Comparison of ENCODE assay signal across 1 cellular context in the genomic region with DNA sequence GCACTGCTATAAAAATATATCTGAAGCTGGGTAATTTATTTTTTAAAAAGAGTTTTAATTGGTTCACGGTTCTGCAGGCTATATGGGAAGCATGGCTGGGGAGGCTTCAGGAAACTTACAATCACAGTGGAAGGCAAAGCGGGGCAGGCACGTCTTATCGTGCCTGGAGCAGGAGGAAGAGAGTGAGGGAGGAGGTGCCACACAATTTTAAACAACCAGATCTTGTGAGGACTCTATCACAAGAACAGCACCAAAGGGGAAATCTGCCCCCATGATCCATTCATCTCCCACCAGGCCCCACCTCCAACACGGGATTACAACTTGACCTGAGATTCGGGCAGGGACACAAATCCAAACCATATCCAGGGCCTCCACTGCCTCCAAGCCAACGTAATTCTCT.
A peak's percentile ranks its signal among the peaks of the same experiment; 100 is the strongest.
TF ChIP-seq lines count a peak whose summit lies in the region.

No MANE protein-coding gene starts in this region.

TF ChIP-seq in K562, 482 proteins besides CTCF, POLR2A, EP300 and RAD21 (continued from another document and continues in another):
- TF ChIP-seq, protein P1, sequence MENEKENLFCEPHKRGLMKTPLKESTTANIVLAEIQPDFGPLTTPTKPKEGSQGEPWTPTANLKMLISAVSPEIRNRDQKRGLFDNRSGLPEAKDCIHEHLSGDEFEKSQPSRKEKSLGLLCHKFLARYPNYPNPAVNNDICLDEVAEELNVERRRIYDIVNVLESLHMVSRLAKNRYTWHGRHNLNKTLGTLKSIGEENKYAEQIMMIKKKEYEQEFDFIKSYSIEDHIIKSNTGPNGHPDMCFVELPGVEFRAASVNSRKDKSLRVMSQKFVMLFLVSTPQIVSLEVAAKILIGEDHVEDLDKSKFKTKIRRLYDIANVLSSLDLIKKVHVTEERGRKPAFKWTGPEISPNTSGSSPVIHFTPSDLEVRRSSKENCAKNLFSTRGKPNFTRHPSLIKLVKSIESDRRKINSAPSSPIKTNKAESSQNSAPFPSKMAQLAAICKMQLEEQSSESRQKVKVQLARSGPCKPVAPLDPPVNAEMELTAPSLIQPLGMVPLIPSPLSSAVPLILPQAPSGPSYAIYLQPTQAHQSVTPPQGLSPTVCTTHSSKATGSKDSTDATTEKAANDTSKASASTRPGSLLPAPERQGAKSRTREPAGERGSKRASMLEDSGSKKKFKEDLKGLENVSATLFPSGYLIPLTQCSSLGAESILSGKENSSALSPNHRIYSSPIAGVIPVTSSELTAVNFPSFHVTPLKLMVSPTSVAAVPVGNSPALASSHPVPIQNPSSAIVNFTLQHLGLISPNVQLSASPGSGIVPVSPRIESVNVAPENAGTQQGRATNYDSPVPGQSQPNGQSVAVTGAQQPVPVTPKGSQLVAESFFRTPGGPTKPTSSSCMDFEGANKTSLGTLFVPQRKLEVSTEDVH (IDR thresholded peaks at IDR 0.05; ENCODE audit: low read depth, partially characterized antibody) = no peak
- TF ChIP-seq, protein P2, sequence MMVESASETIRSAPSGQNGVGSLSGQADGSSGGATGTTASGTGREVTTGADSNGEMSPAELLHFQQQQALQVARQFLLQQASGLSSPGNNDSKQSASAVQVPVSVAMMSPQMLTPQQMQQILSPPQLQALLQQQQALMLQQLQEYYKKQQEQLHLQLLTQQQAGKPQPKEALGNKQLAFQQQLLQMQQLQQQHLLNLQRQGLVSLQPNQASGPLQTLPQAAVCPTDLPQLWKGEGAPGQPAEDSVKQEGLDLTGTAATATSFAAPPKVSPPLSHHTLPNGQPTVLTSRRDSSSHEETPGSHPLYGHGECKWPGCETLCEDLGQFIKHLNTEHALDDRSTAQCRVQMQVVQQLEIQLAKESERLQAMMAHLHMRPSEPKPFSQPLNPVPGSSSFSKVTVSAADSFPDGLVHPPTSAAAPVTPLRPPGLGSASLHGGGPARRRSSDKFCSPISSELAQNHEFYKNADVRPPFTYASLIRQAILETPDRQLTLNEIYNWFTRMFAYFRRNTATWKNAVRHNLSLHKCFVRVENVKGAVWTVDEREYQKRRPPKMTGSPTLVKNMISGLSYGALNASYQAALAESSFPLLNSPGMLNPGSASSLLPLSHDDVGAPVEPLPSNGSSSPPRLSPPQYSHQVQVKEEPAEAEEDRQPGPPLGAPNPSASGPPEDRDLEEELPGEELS (CRISPR knock-in tag; IDR thresholded peaks at IDR 0.05; ENCODE audit: borderline replicate concordance) = no peak
- TF ChIP-seq KLF1 (tag; IDR thresholded peaks at IDR 0.05) (no peak), CBFA2T3 (IDR thresholded peaks at IDR 0.05) (peak; percentile 80), GATA2 (CRISPR knock-in tag; IDR thresholded peaks at IDR 0.05) (no peak), TCF3 (CRISPR knock-in tag; IDR thresholded peaks at IDR 0.05) (peak; percentile 64), JUND (IDR thresholded peaks at IDR 0.05; ENCODE audit: borderline replicate concordance, low read depth, low read length) (no peak; the same call in 1 of the 2 replicates), JUND (tag; IDR thresholded peaks at IDR 0.05; ENCODE audit: borderline replicate concordance, low read depth, low read length) (no peak; the same call in 2 of the 3 replicates), JUNB (CRISPR knock-in tag; conservative IDR thresholded peaks at IDR 0.05) (no peak), RAD51 (IDR thresholded peaks at IDR 0.05; ENCODE audit: borderline replicate concordance, low read depth) (no peak), TEAD2 (tag; IDR thresholded peaks at IDR 0.05) (no peak), GABPA (tag; conservative IDR thresholded peaks at IDR 0.05; ENCODE audit: low read depth) (no peak), MED1 (CRISPR knock-in tag; IDR thresholded peaks at IDR 0.05; ENCODE audit: borderline replicate concordance) (no peak), RCOR1 (IDR thresholded peaks at IDR 0.05; ENCODE audit: borderline replicate concordance in 1 of 2, low read depth in 2 of 2, low read length in 2 of 2) (peak in 1 of 2 experiments; percentile 83; a peak in 2 of 4 replicates), BCOR (IDR thresholded peaks at IDR 0.05) (no peak), ZNF124 (CRISPR knock-in tag; IDR thresholded peaks at IDR 0.05) (no peak), KLF6 (CRISPR knock-in tag; IDR thresholded peaks at IDR 0.05; ENCODE audit: borderline replicate concordance) (no peak), ATF1 (CRISPR knock-in tag; IDR thresholded peaks at IDR 0.05) (no peak), ATF1 (tag; IDR thresholded peaks at IDR 0.05) (no peak), HNRNPK (IDR thresholded peaks at IDR 0.05; ENCODE audit: low read depth, low read length, poor library complexity, severe bottlenecking) (no peak), NR2C1 (IDR thresholded peaks at IDR 0.05) (no peak), NR2C1 (tag; IDR thresholded peaks at IDR 0.05) (no peak), NCOA2 (IDR thresholded peaks at IDR 0.05; ENCODE audit: partially characterized antibody in 2 of 2) (no peak), MCM3 (IDR thresholded peaks at IDR 0.05) (no peak), HDAC1 (IDR thresholded peaks at IDR 0.05) (0 out of 4 replicates have a peak, but pooled peaks of 1 of the 2 experiments have one; percentile 42), MCM5 (IDR thresholded peaks at IDR 0.05; ENCODE audit: low read depth) (no peak), MTF1 (CRISPR knock-in tag; IDR thresholded peaks at IDR 0.05; ENCODE audit: borderline replicate concordance) (no peak), CBX2 (IDR thresholded peaks at IDR 0.05; ENCODE audit: insufficient read depth, low read length, poor library complexity, severe bottlenecking) (no peak), FOXP1 (CRISPR knock-in tag; IDR thresholded peaks at IDR 0.05) (no peak), ZNF778 (CRISPR knock-in tag; IDR thresholded peaks at IDR 0.05) (no peak), ZNF121 (CRISPR knock-in tag; conservative IDR thresholded peaks at IDR 0.05) (no peak), SMARCE1 (IDR thresholded peaks at IDR 0.05) (0 out of 2 replicates have a peak, but pooled peaks have one; percentile 15)
- TF ChIP-seq, protein P3, sequence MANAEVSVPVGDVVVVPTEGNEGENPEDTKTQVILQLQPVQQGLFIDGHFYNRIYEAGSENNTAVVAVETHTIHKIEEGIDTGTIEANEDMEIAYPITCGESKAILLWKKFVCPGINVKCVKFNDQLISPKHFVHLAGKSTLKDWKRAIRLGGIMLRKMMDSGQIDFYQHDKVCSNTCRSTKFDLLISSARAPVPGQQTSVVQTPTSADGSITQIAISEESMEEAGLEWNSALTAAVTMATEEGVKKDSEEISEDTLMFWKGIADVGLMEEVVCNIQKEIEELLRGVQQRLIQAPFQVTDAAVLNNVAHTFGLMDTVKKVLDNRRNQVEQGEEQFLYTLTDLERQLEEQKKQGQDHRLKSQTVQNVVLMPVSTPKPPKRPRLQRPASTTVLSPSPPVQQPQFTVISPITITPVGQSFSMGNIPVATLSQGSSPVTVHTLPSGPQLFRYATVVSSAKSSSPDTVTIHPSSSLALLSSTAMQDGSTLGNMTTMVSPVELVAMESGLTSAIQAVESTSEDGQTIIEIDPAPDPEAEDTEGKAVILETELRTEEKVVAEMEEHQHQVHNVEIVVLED (CRISPR knock-in tag; IDR thresholded peaks at IDR 0.05) = no peak
- TF ChIP-seq, protein P4, sequence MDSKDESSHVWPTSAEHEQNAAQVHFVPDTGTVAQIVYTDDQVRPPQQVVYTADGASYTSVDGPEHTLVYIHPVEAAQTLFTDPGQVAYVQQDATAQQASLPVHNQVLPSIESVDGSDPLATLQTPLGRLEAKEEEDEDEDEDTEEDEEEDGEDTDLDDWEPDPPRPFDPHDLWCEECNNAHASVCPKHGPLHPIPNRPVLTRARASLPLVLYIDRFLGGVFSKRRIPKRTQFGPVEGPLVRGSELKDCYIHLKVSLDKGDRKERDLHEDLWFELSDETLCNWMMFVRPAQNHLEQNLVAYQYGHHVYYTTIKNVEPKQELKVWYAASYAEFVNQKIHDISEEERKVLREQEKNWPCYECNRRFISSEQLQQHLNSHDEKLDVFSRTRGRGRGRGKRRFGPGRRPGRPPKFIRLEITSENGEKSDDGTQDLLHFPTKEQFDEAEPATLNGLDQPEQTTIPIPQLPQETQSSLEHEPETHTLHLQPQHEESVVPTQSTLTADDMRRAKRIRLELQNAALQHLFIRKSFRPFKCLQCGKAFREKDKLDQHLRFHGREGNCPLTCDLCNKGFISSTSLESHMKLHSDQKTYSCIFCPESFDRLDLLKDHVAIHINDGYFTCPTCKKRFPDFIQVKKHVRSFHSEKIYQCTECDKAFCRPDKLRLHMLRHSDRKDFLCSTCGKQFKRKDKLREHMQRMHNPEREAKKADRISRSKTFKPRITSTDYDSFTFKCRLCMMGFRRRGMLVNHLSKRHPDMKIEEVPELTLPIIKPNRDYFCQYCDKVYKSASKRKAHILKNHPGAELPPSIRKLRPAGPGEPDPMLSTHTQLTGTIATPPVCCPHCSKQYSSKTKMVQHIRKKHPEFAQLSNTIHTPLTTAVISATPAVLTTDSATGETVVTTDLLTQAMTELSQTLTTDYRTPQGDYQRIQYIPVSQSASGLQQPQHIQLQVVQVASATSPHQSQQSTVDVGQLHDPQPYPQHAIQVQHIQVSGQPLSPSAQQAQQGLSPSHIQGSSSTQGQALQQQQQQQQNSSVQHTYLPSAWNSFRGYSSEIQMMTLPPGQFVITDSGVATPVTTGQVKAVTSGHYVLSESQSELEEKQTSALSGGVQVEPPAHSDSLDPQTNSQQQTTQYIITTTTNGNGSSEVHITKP (IDR thresholded peaks at IDR 0.05; ENCODE audit: partially characterized antibody) = peak; percentile 11
- TF ChIP-seq, protein P5, sequence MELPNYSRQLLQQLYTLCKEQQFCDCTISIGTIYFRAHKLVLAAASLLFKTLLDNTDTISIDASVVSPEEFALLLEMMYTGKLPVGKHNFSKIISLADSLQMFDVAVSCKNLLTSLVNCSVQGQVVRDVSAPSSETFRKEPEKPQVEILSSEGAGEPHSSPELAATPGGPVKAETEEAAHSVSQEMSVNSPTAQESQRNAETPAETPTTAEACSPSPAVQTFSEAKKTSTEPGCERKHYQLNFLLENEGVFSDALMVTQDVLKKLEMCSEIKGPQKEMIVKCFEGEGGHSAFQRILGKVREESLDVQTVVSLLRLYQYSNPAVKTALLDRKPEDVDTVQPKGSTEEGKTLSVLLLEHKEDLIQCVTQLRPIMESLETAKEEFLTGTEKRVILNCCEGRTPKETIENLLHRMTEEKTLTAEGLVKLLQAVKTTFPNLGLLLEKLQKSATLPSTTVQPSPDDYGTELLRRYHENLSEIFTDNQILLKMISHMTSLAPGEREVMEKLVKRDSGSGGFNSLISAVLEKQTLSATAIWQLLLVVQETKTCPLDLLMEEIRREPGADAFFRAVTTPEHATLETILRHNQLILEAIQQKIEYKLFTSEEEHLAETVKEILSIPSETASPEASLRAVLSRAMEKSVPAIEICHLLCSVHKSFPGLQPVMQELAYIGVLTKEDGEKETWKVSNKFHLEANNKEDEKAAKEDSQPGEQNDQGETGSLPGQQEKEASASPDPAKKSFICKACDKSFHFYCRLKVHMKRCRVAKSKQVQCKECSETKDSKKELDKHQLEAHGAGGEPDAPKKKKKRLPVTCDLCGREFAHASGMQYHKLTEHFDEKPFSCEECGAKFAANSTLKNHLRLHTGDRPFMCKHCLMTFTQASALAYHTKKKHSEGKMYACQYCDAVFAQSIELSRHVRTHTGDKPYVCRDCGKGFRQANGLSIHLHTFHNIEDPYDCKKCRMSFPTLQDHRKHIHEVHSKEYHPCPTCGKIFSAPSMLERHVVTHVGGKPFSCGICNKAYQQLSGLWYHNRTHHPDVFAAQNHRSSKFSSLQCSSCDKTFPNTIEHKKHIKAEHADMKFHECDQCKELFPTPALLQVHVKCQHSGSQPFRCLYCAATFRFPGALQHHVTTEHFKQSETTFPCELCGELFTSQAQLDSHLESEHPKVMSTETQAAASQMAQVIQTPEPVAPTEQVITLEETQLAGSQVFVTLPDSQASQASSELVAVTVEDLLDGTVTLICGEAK (IDR thresholded peaks at IDR 0.05) = no peak
- TF ChIP-seq, protein P5 (CRISPR knock-in tag; IDR thresholded peaks at IDR 0.05) = no peak
- TF ChIP-seq, protein P6, sequence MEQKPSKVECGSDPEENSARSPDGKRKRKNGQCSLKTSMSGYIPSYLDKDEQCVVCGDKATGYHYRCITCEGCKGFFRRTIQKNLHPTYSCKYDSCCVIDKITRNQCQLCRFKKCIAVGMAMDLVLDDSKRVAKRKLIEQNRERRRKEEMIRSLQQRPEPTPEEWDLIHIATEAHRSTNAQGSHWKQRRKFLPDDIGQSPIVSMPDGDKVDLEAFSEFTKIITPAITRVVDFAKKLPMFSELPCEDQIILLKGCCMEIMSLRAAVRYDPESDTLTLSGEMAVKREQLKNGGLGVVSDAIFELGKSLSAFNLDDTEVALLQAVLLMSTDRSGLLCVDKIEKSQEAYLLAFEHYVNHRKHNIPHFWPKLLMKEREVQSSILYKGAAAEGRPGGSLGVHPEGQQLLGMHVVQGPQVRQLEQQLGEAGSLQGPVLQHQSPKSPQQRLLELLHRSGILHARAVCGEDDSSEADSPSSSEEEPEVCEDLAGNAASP (IDR thresholded peaks at IDR 0.05) = no peak
